1 cellular context compared by ENCODE assay signal in the genomic region with DNA sequence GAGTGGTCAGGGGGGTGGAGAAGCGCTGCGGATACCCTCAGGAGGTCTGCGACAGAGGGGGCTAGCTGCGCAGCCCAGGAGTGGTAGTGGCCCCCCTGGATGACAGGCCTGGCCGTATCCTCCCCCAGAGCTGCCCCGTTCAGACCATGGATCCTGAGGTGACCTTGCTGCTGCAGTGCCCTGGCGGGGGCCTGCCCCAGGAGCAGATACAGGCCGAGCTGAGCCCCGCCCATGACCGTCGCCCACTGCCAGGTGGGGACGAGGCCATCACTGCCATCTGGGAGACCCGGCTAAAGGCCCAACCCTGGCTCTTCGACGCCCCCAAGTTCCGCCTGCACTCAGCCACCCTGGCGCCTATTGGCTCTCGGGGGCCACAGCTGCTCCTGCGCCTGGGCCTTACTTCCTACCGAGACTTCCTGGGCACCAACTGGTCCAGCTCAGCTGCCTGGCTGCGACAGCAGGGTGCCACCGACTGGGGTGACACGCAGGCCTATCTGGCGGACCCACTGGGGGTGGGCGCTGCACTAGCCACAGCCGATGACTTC.
TF ChIP-seq lines count a peak whose summit lies in the region.

No MANE protein-coding gene starts in this region.

TF ChIP-seq in K562, 482 proteins besides CTCF, POLR2A, EP300 and RAD21 (continued from another document and continues in another):
- TF ChIP-seq, protein P1, sequence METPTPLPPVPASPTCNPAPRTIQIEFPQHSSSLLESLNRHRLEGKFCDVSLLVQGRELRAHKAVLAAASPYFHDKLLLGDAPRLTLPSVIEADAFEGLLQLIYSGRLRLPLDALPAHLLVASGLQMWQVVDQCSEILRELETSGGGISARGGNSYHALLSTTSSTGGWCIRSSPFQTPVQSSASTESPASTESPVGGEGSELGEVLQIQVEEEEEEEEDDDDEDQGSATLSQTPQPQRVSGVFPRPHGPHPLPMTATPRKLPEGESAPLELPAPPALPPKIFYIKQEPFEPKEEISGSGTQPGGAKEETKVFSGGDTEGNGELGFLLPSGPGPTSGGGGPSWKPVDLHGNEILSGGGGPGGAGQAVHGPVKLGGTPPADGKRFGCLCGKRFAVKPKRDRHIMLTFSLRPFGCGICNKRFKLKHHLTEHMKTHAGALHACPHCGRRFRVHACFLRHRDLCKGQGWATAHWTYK (CRISPR knock-in tag; IDR thresholded peaks at IDR 0.05), result peak; percentile 40; the same call in 1 of the 2 replicates
- TF ChIP-seq ZFX (CRISPR knock-in tag; IDR thresholded peaks at IDR 0.05) (peak; percentile 46), HIVEP1 (CRISPR knock-in tag; IDR thresholded peaks at IDR 0.05) (no peak), NR2C1 (IDR thresholded peaks at IDR 0.05) (no peak), NR2C1 (tag; IDR thresholded peaks at IDR 0.05) (no peak), EGR1 (conservative IDR thresholded peaks at IDR 0.05) (peak; percentile 28; the same call in 1 of the 2 replicates), POLR2G (IDR thresholded peaks at IDR 0.05; ENCODE audit: low read depth, low read length) (peak; percentile 60; the same call in 1 of the 2 replicates), ZNF408 (CRISPR knock-in tag; IDR thresholded peaks at IDR 0.05; ENCODE audit: low read depth) (no peak), ZNF561 (CRISPR knock-in tag; conservative IDR thresholded peaks at IDR 0.05) (no peak), SOX6 (IDR thresholded peaks at IDR 0.05) (no peak), ZKSCAN1 (IDR thresholded peaks at IDR 0.05; ENCODE audit: low read depth, low read length) (no peak), HNRNPH1 (optimal IDR thresholded peaks at IDR 0.05; ENCODE audit: low read depth, low read length) (no peak), ZNF274 (IDR thresholded peaks at IDR 0.05; ENCODE audit: borderline replicate concordance, low read depth, low read length) (no peak), SREBF1 (IDR thresholded peaks at IDR 0.05; ENCODE audit: borderline replicate concordance, low read depth, low read length) (no peak), FOXP1 (CRISPR knock-in tag; IDR thresholded peaks at IDR 0.05) (peak; percentile 88; the same call in 1 of the 2 replicates), MYC (IDR thresholded peaks at IDR 0.05; ENCODE audit: low read depth, low read length) (no peak), MYC (CRISPR knock-in tag; IDR thresholded peaks at IDR 0.05; ENCODE audit: borderline replicate concordance, low read depth) (0 out of 2 replicates have a peak, but pooled peaks have one; percentile 35), JUNB (CRISPR knock-in tag; conservative IDR thresholded peaks at IDR 0.05) (no peak), TARDBP (IDR thresholded peaks at IDR 0.05) (no peak), TCF7 (IDR thresholded peaks at IDR 0.05; ENCODE audit: borderline replicate concordance) (no peak), ZNF133 (CRISPR knock-in tag; IDR thresholded peaks at IDR 0.05) (no peak), ZNF212 (CRISPR knock-in tag; IDR thresholded peaks at IDR 0.05) (no peak), ZNF445 (CRISPR knock-in tag; IDR thresholded peaks at IDR 0.05; ENCODE audit: low read depth) (no peak), ELF4 (CRISPR knock-in tag; IDR thresholded peaks at IDR 0.05) (peak; percentile 27; the same call in 1 of the 2 replicates), L3MBTL2 (IDR thresholded peaks at IDR 0.05) (0 out of 2 replicates have a peak, but pooled peaks have one; percentile 49), LEF1 (IDR thresholded peaks at IDR 0.05) (no peak), SREBF2 (CRISPR knock-in tag; IDR thresholded peaks at IDR 0.05) (no peak), MAZ (CRISPR knock-in tag; conservative IDR thresholded peaks at IDR 0.05 in 1 of 2, IDR thresholded peaks at IDR 0.05 in 1 of 2) (peak in 1 of 2 experiments; percentile 37; a peak in 3 of 4 replicates), GTF2A2 (tag; IDR thresholded peaks at IDR 0.05) (no peak), MTA3 (IDR thresholded peaks at IDR 0.05; ENCODE audit: borderline replicate concordance) (0 out of 2 replicates have a peak, but pooled peaks have one; percentile 14)
- TF ChIP-seq, protein P2, sequence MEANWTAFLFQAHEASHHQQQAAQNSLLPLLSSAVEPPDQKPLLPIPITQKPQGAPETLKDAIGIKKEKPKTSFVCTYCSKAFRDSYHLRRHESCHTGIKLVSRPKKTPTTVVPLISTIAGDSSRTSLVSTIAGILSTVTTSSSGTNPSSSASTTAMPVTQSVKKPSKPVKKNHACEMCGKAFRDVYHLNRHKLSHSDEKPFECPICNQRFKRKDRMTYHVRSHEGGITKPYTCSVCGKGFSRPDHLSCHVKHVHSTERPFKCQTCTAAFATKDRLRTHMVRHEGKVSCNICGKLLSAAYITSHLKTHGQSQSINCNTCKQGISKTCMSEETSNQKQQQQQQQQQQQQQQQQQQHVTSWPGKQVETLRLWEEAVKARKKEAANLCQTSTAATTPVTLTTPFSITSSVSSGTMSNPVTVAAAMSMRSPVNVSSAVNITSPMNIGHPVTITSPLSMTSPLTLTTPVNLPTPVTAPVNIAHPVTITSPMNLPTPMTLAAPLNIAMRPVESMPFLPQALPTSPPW (CRISPR knock-in tag; IDR thresholded peaks at IDR 0.05), result 0 out of 2 replicates have a peak, but pooled peaks have one; percentile 4
- TF ChIP-seq, protein P3, sequence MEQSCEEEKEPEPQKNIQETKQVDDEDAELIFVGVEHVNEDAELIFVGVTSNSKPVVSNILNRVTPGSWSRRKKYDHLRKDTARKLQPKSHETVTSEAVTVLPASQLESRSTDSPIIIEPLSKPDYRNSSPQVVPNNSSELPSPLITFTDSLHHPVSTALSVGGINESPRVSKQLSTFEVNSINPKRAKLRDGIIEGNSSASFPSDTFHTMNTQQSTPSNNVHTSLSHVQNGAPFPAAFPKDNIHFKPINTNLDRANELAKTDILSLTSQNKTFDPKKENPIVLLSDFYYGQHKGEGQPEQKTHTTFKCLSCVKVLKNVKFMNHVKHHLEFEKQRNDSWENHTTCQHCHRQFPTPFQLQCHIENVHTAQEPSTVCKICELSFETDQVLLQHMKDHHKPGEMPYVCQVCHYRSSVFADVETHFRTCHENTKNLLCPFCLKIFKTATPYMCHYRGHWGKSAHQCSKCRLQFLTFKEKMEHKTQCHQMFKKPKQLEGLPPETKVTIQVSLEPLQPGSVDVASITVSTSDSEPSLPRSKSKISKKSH (CRISPR knock-in tag; IDR thresholded peaks at IDR 0.05), result no peak
- TF ChIP-seq, protein P4, sequence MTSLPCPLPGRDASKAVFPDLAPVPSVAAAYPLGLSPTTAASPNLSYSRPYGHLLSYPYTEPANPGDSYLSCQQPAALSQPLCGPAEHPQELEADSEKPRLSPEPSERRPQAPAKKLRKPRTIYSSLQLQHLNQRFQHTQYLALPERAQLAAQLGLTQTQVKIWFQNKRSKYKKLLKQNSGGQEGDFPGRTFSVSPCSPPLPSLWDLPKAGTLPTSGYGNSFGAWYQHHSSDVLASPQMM (CRISPR knock-in tag; IDR thresholded peaks at IDR 0.05), result no peak
- TF ChIP-seq, protein P5, sequence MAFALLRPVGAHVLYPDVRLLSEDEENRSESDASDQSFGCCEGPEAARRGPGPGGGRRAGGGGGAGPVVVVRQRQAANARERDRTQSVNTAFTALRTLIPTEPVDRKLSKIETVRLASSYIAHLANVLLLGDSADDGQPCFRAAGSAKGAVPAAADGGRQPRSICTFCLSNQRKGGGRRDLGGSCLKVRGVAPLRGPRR (CRISPR knock-in tag; IDR thresholded peaks at IDR 0.05), result peak; percentile 28; the same call in 1 of the 2 replicates
- TF ChIP-seq, protein P6, sequence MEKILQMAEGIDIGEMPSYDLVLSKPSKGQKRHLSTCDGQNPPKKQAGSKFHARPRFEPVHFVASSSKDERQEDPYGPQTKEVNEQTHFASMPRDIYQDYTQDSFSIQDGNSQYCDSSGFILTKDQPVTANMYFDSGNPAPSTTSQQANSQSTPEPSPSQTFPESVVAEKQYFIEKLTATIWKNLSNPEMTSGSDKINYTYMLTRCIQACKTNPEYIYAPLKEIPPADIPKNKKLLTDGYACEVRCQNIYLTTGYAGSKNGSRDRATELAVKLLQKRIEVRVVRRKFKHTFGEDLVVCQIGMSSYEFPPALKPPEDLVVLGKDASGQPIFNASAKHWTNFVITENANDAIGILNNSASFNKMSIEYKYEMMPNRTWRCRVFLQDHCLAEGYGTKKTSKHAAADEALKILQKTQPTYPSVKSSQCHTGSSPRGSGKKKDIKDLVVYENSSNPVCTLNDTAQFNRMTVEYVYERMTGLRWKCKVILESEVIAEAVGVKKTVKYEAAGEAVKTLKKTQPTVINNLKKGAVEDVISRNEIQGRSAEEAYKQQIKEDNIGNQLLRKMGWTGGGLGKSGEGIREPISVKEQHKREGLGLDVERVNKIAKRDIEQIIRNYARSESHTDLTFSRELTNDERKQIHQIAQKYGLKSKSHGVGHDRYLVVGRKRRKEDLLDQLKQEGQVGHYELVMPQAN (IDR thresholded peaks at IDR 0.05; ENCODE audit: borderline replicate concordance), result no peak
- TF ChIP-seq, protein P7, sequence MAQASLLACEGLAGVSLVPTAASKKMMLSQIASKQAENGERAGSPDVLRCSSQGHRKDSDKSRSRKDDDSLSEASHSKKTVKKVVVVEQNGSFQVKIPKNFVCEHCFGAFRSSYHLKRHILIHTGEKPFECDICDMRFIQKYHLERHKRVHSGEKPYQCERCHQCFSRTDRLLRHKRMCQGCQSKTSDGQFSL (CRISPR knock-in tag; IDR thresholded peaks at IDR 0.05), result no peak
- TF ChIP-seq, protein P7 (tag; IDR thresholded peaks at IDR 0.05), result no peak
- TF ChIP-seq, protein P8, sequence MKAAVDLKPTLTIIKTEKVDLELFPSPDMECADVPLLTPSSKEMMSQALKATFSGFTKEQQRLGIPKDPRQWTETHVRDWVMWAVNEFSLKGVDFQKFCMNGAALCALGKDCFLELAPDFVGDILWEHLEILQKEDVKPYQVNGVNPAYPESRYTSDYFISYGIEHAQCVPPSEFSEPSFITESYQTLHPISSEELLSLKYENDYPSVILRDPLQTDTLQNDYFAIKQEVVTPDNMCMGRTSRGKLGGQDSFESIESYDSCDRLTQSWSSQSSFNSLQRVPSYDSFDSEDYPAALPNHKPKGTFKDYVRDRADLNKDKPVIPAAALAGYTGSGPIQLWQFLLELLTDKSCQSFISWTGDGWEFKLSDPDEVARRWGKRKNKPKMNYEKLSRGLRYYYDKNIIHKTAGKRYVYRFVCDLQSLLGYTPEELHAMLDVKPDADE (conservative IDR thresholded peaks at IDR 0.05; ENCODE audit: control insufficient read depth, low read depth, low read length), result 0 out of 2 replicates have a peak, but pooled peaks have one; percentile 41
- TF ChIP-seq, protein P9, sequence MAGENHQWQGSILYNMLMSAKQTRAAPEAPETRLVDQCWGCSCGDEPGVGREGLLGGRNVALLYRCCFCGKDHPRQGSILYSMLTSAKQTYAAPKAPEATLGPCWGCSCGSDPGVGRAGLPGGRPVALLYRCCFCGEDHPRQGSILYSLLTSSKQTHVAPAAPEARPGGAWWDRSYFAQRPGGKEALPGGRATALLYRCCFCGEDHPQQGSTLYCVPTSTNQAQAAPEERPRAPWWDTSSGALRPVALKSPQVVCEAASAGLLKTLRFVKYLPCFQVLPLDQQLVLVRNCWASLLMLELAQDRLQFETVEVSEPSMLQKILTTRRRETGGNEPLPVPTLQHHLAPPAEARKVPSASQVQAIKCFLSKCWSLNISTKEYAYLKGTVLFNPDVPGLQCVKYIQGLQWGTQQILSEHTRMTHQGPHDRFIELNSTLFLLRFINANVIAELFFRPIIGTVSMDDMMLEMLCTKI (IDR thresholded peaks at IDR 0.05; ENCODE audit: partially characterized antibody), result no peak
- TF ChIP-seq, protein P10, sequence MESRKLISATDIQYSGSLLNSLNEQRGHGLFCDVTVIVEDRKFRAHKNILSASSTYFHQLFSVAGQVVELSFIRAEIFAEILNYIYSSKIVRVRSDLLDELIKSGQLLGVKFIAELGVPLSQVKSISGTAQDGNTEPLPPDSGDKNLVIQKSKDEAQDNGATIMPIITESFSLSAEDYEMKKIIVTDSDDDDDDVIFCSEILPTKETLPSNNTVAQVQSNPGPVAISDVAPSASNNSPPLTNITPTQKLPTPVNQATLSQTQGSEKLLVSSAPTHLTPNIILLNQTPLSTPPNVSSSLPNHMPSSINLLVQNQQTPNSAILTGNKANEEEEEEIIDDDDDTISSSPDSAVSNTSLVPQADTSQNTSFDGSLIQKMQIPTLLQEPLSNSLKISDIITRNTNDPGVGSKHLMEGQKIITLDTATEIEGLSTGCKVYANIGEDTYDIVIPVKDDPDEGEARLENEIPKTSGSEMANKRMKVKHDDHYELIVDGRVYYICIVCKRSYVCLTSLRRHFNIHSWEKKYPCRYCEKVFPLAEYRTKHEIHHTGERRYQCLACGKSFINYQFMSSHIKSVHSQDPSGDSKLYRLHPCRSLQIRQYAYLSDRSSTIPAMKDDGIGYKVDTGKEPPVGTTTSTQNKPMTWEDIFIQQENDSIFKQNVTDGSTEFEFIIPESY (CRISPR knock-in tag; IDR thresholded peaks at IDR 0.05), result no peak
- TF ChIP-seq, protein P11, sequence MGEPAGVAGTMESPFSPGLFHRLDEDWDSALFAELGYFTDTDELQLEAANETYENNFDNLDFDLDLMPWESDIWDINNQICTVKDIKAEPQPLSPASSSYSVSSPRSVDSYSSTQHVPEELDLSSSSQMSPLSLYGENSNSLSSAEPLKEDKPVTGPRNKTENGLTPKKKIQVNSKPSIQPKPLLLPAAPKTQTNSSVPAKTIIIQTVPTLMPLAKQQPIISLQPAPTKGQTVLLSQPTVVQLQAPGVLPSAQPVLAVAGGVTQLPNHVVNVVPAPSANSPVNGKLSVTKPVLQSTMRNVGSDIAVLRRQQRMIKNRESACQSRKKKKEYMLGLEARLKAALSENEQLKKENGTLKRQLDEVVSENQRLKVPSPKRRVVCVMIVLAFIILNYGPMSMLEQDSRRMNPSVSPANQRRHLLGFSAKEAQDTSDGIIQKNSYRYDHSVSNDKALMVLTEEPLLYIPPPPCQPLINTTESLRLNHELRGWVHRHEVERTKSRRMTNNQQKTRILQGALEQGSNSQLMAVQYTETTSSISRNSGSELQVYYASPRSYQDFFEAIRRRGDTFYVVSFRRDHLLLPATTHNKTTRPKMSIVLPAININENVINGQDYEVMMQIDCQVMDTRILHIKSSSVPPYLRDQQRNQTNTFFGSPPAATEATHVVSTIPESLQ (CRISPR knock-in tag; IDR thresholded peaks at IDR 0.05), result no peak; the same call in 1 of the 2 replicates
